23 cellular contexts compared by ENCODE assay signal in the genomic region with DNA sequence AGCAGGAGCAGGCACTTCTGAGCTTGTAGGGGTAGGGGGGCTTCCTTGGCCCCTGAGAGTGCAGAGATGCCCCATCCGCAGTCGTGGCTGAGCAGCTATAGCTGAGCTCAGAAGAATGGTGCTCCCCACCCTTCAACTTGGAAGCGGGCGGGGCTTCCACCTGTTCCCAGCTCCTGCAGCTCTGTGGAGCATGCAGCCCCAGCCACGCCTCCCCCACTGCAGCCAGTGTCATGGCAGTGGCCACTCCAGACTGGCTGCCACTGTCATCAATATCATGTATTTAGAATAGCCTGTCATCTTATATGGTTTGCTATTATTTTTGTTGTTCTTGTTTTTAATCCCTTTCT.
"Had no signal": no experiment of that assay in that cellular context is flagged by ENCODE, and none has a peak within 500 bp of the region (broad histone marks: within the 10 kb centered on the region; RNA-seq: fewer than 3 reads in every experiment).

No MANE protein-coding gene starts in this region.

- H3K36me3 ChIP-seq: esophagus squamous epithelium, gastrocnemius medialis, ovary, stomach, suprapubic skin, tibial nerve, vagina had no signal

- FAIRE-seq: islet of Langerhans had no signal

- H3K4me1 Mint-ChIP-seq: activated T-helper 17 cell treated with anti-CD3 and anti-CD28 coated beads, Interleukin-2, amount 50 U/mL, for 72 hours; mesothelial cell of epicardium; naive thymus-derived CD8-positive, alpha-beta T cell had no signal

- H3K4me1 ChIP-seq: esophagus squamous epithelium, gastrocnemius medialis, psoas muscle, stomach, suprapubic skin, tibial nerve, vagina had no signal

- H3K36me3 Mint-ChIP-seq: mesothelial cell of epicardium had no signal

- H3K9me3 ChIP-seq: gastrocnemius medialis, ovary, psoas muscle, stomach, suprapubic skin, tibial nerve, vagina had no signal

- ATAC-seq: activated T-helper 17 cell treated with anti-CD3 and anti-CD28 coated beads, Interleukin-2, amount 50 U/mL, for 72 hours; gastrocnemius medialis; left colon; naive thymus-derived CD8-positive, alpha-beta T cell; psoas muscle had no signal

- H3K27ac ChIP-seq: esophagus squamous epithelium, gastrocnemius medialis, ovary, psoas muscle, stomach, suprapubic skin, tibial nerve, vagina had no signal

- DNase-seq: activated CD8-positive, alpha-beta memory T cell treated with anti-CD3 and anti-CD28 coated beads for 24 hours; activated CD8-positive, alpha-beta memory T cell treated with anti-CD3 and anti-CD28 coated beads, Interleukin-2, amount 50 U/mL, for 4 hours; activated naive CD4-positive, alpha-beta T cell treated with anti-CD3 and anti-CD28 coated beads for 36 hours; activated T-cell treated with anti-CD3 and anti-CD28 coated beads, Interleukin-2, amount 50 U/mL, for 24 hours; cerebellar nuclear complex; cortex of kidney; esophagus squamous epithelium; gastrocnemius medialis; left colon; naive thymus-derived CD8-positive, alpha-beta T cell; stimulated activated CD4-positive, alpha-beta T cell treated with anti-CD3 and anti-CD28 coated beads, Interleukin-1b, Interleukin-23, amount 100 ng/mL, for 48 hours; stomach; T-helper 9 cell had no signal

- H3K4me3 ChIP-seq: esophagus squamous epithelium, gastrocnemius medialis, lung, ovary, psoas muscle, stomach, suprapubic skin, tibial nerve, vagina had no signal

- H3K27me3 Mint-ChIP-seq: activated T-cell treated with anti-CD3 and anti-CD28 coated beads, Interleukin-2, amount 50 U/mL, for 24 hours; activated T-helper 17 cell treated with anti-CD3 and anti-CD28 coated beads, Interleukin-2, amount 50 U/mL, for 72 hours; naive thymus-derived CD8-positive, alpha-beta T cell had no signal

- H3K4me3 Mint-ChIP-seq: activated naive CD4-positive, alpha-beta T cell treated with anti-CD3 and anti-CD28 coated beads for 36 hours; activated T-cell treated with anti-CD3 and anti-CD28 coated beads, Interleukin-2, amount 50 U/mL, for 24 hours; activated T-helper 17 cell treated with anti-CD3 and anti-CD28 coated beads, Interleukin-2, amount 50 U/mL, for 72 hours; endodermal cell; mesothelial cell of epicardium; naive thymus-derived CD8-positive, alpha-beta T cell had no signal

- H3K27ac Mint-ChIP-seq: activated naive CD4-positive, alpha-beta T cell treated with anti-CD3 and anti-CD28 coated beads for 36 hours; activated T-cell treated with anti-CD3 and anti-CD28 coated beads, Interleukin-2, amount 50 U/mL, for 24 hours; activated T-helper 17 cell treated with anti-CD3 and anti-CD28 coated beads, Interleukin-2, amount 50 U/mL, for 72 hours; endodermal cell; mesothelial cell of epicardium; naive thymus-derived CD8-positive, alpha-beta T cell had no signal

- H3K27me3 ChIP-seq: esophagus squamous epithelium, gastrocnemius medialis, ovary, stomach, suprapubic skin, tibial nerve, vagina had no signal

- H3K9me3 Mint-ChIP-seq: endodermal cell, mesothelial cell of epicardium had no signal
